ENCODE assay signal across 27 cellular contexts in the genomic region with DNA sequence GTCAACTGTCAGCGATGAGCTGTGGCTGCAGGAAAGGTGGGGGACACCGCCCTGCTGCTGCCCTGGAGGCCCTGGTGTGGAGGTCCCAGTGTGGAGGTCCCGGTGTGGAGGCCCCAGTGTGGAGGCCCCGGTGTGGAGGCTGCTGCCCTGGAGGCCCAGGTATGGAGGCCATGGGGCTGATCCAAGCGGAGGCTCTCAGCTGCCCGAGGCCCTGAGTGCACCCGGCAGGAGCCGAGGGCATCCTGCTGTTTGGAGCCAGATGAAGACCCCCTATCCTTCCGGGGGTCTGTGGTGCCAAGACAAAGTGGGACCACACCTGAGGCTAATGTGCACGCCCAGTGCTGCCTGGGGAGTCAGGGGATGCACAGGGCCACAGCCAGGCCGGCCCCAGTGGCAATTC.
"Had no signal": no experiment of that assay in that cellular context is flagged by ENCODE, and none has a peak within 500 bp of the region (broad histone marks: within the 10 kb centered on the region; RNA-seq: fewer than 3 reads in every experiment).

No MANE protein-coding gene starts in this region.

- FAIRE-seq: astrocyte, endometrium, endothelial cell of umbilical vein, frontal cortex had no signal

- H3K4me3 ChIP-seq: colonic mucosa had no signal

- H3K27ac ChIP-seq: brain microvascular endothelial cell, colonic mucosa, epithelial cell of prostate had no signal

- H3K27me3 Mint-ChIP-seq: activated CD4-positive, alpha-beta memory T cell treated with anti-CD3 and anti-CD28 coated beads, Interleukin-2, amount 10 ng/mL, durations not matched to agents 7 days and 5 days; activated CD4-positive, alpha-beta T cell treated with anti-CD3 and anti-CD28 coated beads, Interleukin-2, amount 10 ng/mL, durations not matched to agents 7 days and 5 days; activated naive CD4-positive, alpha-beta T cell treated with anti-CD3 and anti-CD28 coated beads, Interleukin-2, amount 10 ng/mL, durations not matched to agents 7 days and 5 days; activated naive CD8-positive, alpha-beta T cell treated with anti-CD3 and anti-CD28 coated beads, Interleukin-2, amount 10 ng/mL, durations not matched to agents 7 days and 5 days had no signal

- H3K36me3 Mint-ChIP-seq: activated naive CD4-positive, alpha-beta T cell treated with anti-CD3 and anti-CD28 coated beads, Interleukin-2, amount 10 ng/mL, durations not matched to agents 7 days and 5 days; activated naive CD4-positive, alpha-beta T cell treated with anti-CD3 and anti-CD28 coated beads, Interleukin-2, amount 50 U/mL, for 72 hours; activated naive CD8-positive, alpha-beta T cell treated with anti-CD3 and anti-CD28 coated beads, Interleukin-2, amount 10 ng/mL, durations not matched to agents 7 days and 5 days had no signal

- H3K9me3 ChIP-seq: colonic mucosa had no signal

- H3K4me1 Mint-ChIP-seq: activated CD4-positive, alpha-beta memory T cell treated with anti-CD3 and anti-CD28 coated beads, Interleukin-2, amount 10 ng/mL, durations not matched to agents 7 days and 5 days; activated CD4-positive, alpha-beta T cell treated with anti-CD3 and anti-CD28 coated beads, Interleukin-2, amount 10 ng/mL, durations not matched to agents 7 days and 5 days; activated naive CD4-positive, alpha-beta T cell treated with anti-CD3 and anti-CD28 coated beads, Interleukin-2, amount 10 ng/mL, durations not matched to agents 7 days and 5 days; activated naive CD8-positive, alpha-beta T cell treated with anti-CD3 and anti-CD28 coated beads, Interleukin-2, amount 10 ng/mL, durations not matched to agents 7 days and 5 days had no signal

- H3K4me1 ChIP-seq: colonic mucosa had no signal

- H3K27ac Mint-ChIP-seq: activated CD4-positive, alpha-beta memory T cell treated with anti-CD3 and anti-CD28 coated beads, Interleukin-2, amount 10 ng/mL, durations not matched to agents 7 days and 5 days; activated CD4-positive, alpha-beta T cell treated with anti-CD3 and anti-CD28 coated beads, Interleukin-2, amount 10 ng/mL, durations not matched to agents 7 days and 5 days; activated naive CD4-positive, alpha-beta T cell treated with anti-CD3 and anti-CD28 coated beads, Interleukin-2, amount 10 ng/mL, durations not matched to agents 7 days and 5 days; activated naive CD4-positive, alpha-beta T cell treated with anti-CD3 and anti-CD28 coated beads, Interleukin-2, amount 50 U/mL, for 72 hours; activated naive CD8-positive, alpha-beta T cell treated with anti-CD3 and anti-CD28 coated beads, Interleukin-2, amount 10 ng/mL, durations not matched to agents 7 days and 5 days; activated T-cell treated with anti-CD3 and anti-CD28 coated beads, Interleukin-2, amount 50 U/mL, for 24 hours; activated T-cell treated with anti-CD3 and anti-CD28 coated beads, Interleukin-2, amount 50 U/mL, for 72 hours had no signal

- H3K36me3 ChIP-seq: brain microvascular endothelial cell, colonic mucosa had no signal

- ATAC-seq: activated naive CD4-positive, alpha-beta T cell treated with anti-CD3 and anti-CD28 coated beads, Interleukin-2, amount 50 U/mL, for 72 hours; activated T-cell treated with anti-CD3 and anti-CD28 coated beads, Interleukin-2, amount 50 U/mL, for 72 hours had no signal

- H3K9me3 Mint-ChIP-seq: activated CD4-positive, alpha-beta T cell treated with anti-CD3 and anti-CD28 coated beads, Interleukin-2, amount 10 ng/mL, durations not matched to agents 7 days and 5 days; activated naive CD4-positive, alpha-beta T cell treated with anti-CD3 and anti-CD28 coated beads, Interleukin-2, amount 50 U/mL, for 72 hours; activated T-cell treated with anti-CD3 and anti-CD28 coated beads, Interleukin-2, amount 50 U/mL, for 24 hours had no signal

- DNase-seq: activated CD4-positive, alpha-beta memory T cell treated with anti-CD3 and anti-CD28 coated beads, Interleukin-2, amount 10 ng/mL, durations not matched to agents 7 days and 5 days; activated CD4-positive, alpha-beta T cell treated with anti-CD3 and anti-CD28 coated beads for 1 hour; activated CD4-positive, alpha-beta T cell treated with anti-CD3 and anti-CD28 coated beads for 4 hours; activated CD4-positive, alpha-beta T cell treated with anti-CD3 and anti-CD28 coated beads, Interleukin-2, amount 10 ng/mL, durations not matched to agents 7 days and 5 days; activated CD4-positive, alpha-beta T cell treated with anti-CD3 and anti-CD28 coated beads, Interleukin-2, amount 50 U/mL, for 4 hours; activated CD8-positive, alpha-beta memory T cell treated with anti-CD3 and anti-CD28 coated beads, Interleukin-2, amount 50 U/mL, for 48 hours; activated gamma-delta T cell; activated naive CD4-positive, alpha-beta T cell; activated naive CD4-positive, alpha-beta T cell treated with anti-CD3 and anti-CD28 coated beads, Interleukin-2, amount 10 ng/mL, durations not matched to agents 7 days and 5 days; activated naive CD8-positive, alpha-beta T cell treated with anti-CD3 and anti-CD28 coated beads, Interleukin-2, amount 10 ng/mL, durations not matched to agents 7 days and 5 days; activated T-cell treated with anti-CD3 and anti-CD28 coated beads for 4 hours; activated T-cell treated with anti-CD3 and anti-CD28 coated beads, Interleukin-2, amount 50 U/mL, for 24 hours; activated T-cell treated with anti-CD3 and anti-CD28 coated beads, Interleukin-2, amount 50 U/mL, for 72 hours; amniotic stem cell; anterior cingulate cortex; brain microvascular endothelial cell; caudate nucleus; colonic mucosa; effector CD8-positive, alpha-beta T cell; foreskin fibroblast; T-helper 2 cell had no signal

- H3K4me3 Mint-ChIP-seq: activated CD4-positive, alpha-beta memory T cell treated with anti-CD3 and anti-CD28 coated beads, Interleukin-2, amount 10 ng/mL, durations not matched to agents 7 days and 5 days; activated CD4-positive, alpha-beta T cell treated with anti-CD3 and anti-CD28 coated beads, Interleukin-2, amount 10 ng/mL, durations not matched to agents 7 days and 5 days; activated naive CD4-positive, alpha-beta T cell treated with anti-CD3 and anti-CD28 coated beads, Interleukin-2, amount 10 ng/mL, durations not matched to agents 7 days and 5 days; activated naive CD8-positive, alpha-beta T cell treated with anti-CD3 and anti-CD28 coated beads, Interleukin-2, amount 10 ng/mL, durations not matched to agents 7 days and 5 days; activated T-cell treated with anti-CD3 and anti-CD28 coated beads, Interleukin-2, amount 50 U/mL, for 24 hours; activated T-cell treated with anti-CD3 and anti-CD28 coated beads, Interleukin-2, amount 50 U/mL, for 72 hours had no signal

- H3K27me3 ChIP-seq: brain microvascular endothelial cell, colonic mucosa had no signal
